8 cellular contexts compared by ENCODE assay signal in genomic region chr22:50530280-50530856, GRCh38. TPM values are rescaled to one million over a fixed set of nuclear protein-coding genes. Genes with fewer than 3 reads are reported as not detected.
DNase-seq lines count a peak whose midpoint lies in the region; ATAC-seq and TF ChIP-seq lines count a peak whose summit lies in the region.

No MANE protein-coding gene starts in this region.

- H3K9me3 ChIP-seq in endodermal cell (ENCODE audit: control insufficient read depth, low read length) (no peaks in the 10 kb centered on the region), transverse colon (no peaks in the 10 kb centered on the region)

- H3K9ac ChIP-seq in endodermal cell (ENCODE audit: extremely low read depth, low read length, poor library complexity, severe bottlenecking) = no peak overlapping the region

- in situ Hi-C loops in transverse colon (cut with MboI; ENCODE audit: low pct_ligation_motif_present in 1 of 4, low pct_unique_long_range_greater_than_20kb in 1 of 4, low sequenced_read_pairs in 3 of 4) = no loop called here

- TF ChIP-seq POLR2A in transverse colon (IDR thresholded peaks at IDR 0.05) = peak; percentile 75

- H3K27me3 ChIP-seq in endodermal cell (ENCODE audit: control insufficient read depth, insufficient read depth, low read length, poor library complexity, severe bottlenecking) (peaks cover 57% of the 10 kb centered on the region), transverse colon (peaks cover 13% of the 10 kb centered on the region)

- H3K4me1 Mint-ChIP-seq in T-helper 1 cell treated with Interleukin-12 subunit alpha and Interleukin-12 subunit beta and Interleukin-4 antibody, amounts not matched to agents 30 μg/mL and 1 μg/mL, for 36 hours (ENCODE audit: low read depth) = peaks cover 43% of the 10 kb centered on the region
- H3K4me1 Mint-ChIP-seq in endodermal cell = peaks cover 8% of the 10 kb centered on the region

- peak; percentile 16 for ATAC-seq in HG02852 (IDR thresholded peaks at IDR 0.05; ENCODE audit: unreplicated experiment)
- no peak for ATAC-seq in HG03378 (IDR thresholded peaks at IDR 0.05; ENCODE audit: unreplicated experiment)

- peak overlapping the region; percentile 99 for H3K27ac Mint-ChIP-seq in T-helper 1 cell treated with Interleukin-12 subunit alpha and Interleukin-12 subunit beta and Interleukin-4 antibody, amounts not matched to agents 30 μg/mL and 1 μg/mL, for 36 hours
- no peak overlapping the region for H3K27ac Mint-ChIP-seq in endodermal cell

- H3K4me1 ChIP-seq in endodermal cell (ENCODE audit: control insufficient read depth, insufficient read depth, low read length) = no peaks in the 10 kb centered on the region
- H3K4me1 ChIP-seq in transverse colon = peaks cover 12 to 66% (median 39%) of the 10 kb centered on the region in 4 donors

- no peaks in the 10 kb centered on the region for H3K36me3 ChIP-seq in endodermal cell (ENCODE audit: control insufficient read depth, insufficient read depth, low read length)
- H3K36me3 ChIP-seq in transverse colon = no peaks in the 10 kb centered on the region

- WGBS in endodermal cell (ENCODE audit: insufficient coverage in 1 of 2, insufficient read length in 1 of 2), 2 experiments = 5 to 7% methylated on average over 18 to 58 of the region's 58 CpGs
- 4% methylated on average over 15 of the region's 58 CpGs; no CpG with 5 or more reads in 1 of the 2 donors for WGBS in transverse colon (ENCODE audit: low coverage in 1 of 2), 2 donors

- DNase-seq in GM12865 (ENCODE audit: low read depth) (peak; percentile 92), endodermal cell (peak; percentile 68), mesenteric fat pad (ENCODE audit: low spot score) (peak; percentile 95), transverse colon (peak; percentile 88), NCI-H128 (lab: John Stamatoyannopoulos, UW; ENCODE audit: unreplicated experiment) (no peak)

- peak overlapping the region; percentile 95 for H3K4me3 Mint-ChIP-seq in T-helper 1 cell treated with Interleukin-12 subunit alpha and Interleukin-12 subunit beta and Interleukin-4 antibody, amounts not matched to agents 30 μg/mL and 1 μg/mL, for 36 hours
- peak overlapping the region; percentile 56 for H3K4me3 Mint-ChIP-seq in endodermal cell

- TF ChIP-seq CTCF in GM12865 (IDR thresholded peaks at IDR 0.05; ENCODE audit: insufficient read depth, low read depth, low read length, missing control alignments) (no peak), endodermal cell (conservative IDR thresholded peaks at IDR 0.05) (no peak), transverse colon (IDR thresholded peaks at IDR 0.05) (no peak)

- no peak for TF ChIP-seq EP300 in transverse colon (IDR thresholded peaks at IDR 0.05; ENCODE audit: low read depth)

- no peaks in the 10 kb centered on the region for H3K27me3 Mint-ChIP-seq in T-helper 1 cell treated with Interleukin-12 subunit alpha and Interleukin-12 subunit beta and Interleukin-4 antibody, amounts not matched to agents 30 μg/mL and 1 μg/mL, for 36 hours (ENCODE audit: low read depth)
- H3K27me3 Mint-ChIP-seq in endodermal cell (ENCODE audit: insufficient read depth) = peaks cover 65% of the 10 kb centered on the region

- intact Hi-C loops in transverse colon (cut with DNase I; ENCODE audit: low total_unique reads) = no loop called here

- H3K9me3 Mint-ChIP-seq in T-helper 1 cell treated with Interleukin-12 subunit alpha and Interleukin-12 subunit beta and Interleukin-4 antibody, amounts not matched to agents 30 μg/mL and 1 μg/mL, for 36 hours = no peaks in the 10 kb centered on the region
- no peaks in the 10 kb centered on the region for H3K9me3 Mint-ChIP-seq in endodermal cell

- no peak overlapping the region for H3K27ac ChIP-seq in endodermal cell (ENCODE audit: low read depth, low read length)
- H3K27ac ChIP-seq in transverse colon = peak overlapping the region; percentile 94 to 99 (median 96)

- H3K36me3 Mint-ChIP-seq in T-helper 1 cell treated with Interleukin-12 subunit alpha and Interleukin-12 subunit beta and Interleukin-4 antibody, amounts not matched to agents 30 μg/mL and 1 μg/mL, for 36 hours (ENCODE audit: low read depth) = peaks cover 15% of the 10 kb centered on the region
- no peaks in the 10 kb centered on the region for H3K36me3 Mint-ChIP-seq in endodermal cell (ENCODE audit: low read depth)

- H3K4me3 ChIP-seq in GM12865 (ENCODE audit: low read depth, low read length) (peak overlapping the region; percentile 100), endodermal cell (ENCODE audit: low read length) (no peak overlapping the region), transverse colon (peak overlapping the region; percentile 42 to 60 (median 53))

RNA-seq across cellular contexts. Expression of gene TYMP, which starts 0.6 kb away (rescaled TPM):
- total RNA-seq in endodermal cell = 1 to 10 TPM; 1.2 to 2.1 TPM
- 1.3 TPM for polyA plus RNA-seq in endodermal cell (2013, experiment 1 of 2)
- polyA plus RNA-seq in endodermal cell (2013, experiment 2 of 2) = 1.2 TPM
- total RNA-seq in mesenteric fat pad = 165 TPM
- 10 to 100 TPM; 27.5 to 60.7 (median 32.2) TPM for total RNA-seq in transverse colon

RNA-seq across cellular contexts. Expression of gene SCO2, which starts 5.0 kb away (rescaled TPM):
- total RNA-seq in endodermal cell (1 to 10 TPM in 1 of 2 donors, under 1 TPM in 1; 0.89 to 2.3 TPM), mesenteric fat pad (9.6 TPM), transverse colon (10 to 100 TPM in 1 of 4 donors, 1 to 10 TPM in 2, not detected in 1; 5.1 to 63.6 (median 5.9) TPM)
- polyA plus RNA-seq in endodermal cell (2013, experiment 1 of 2) = 2.3 TPM
- 0.91 TPM for polyA plus RNA-seq in endodermal cell (2013, experiment 2 of 2)

RNA-seq across cellular contexts. Expression of gene KLHDC7B, which starts 15.3 kb away (rescaled TPM):
- not detected for total RNA-seq in endodermal cell
- polyA plus RNA-seq in endodermal cell (2013, experiment 1 of 2) = not detected
- polyA plus RNA-seq in endodermal cell (2013, experiment 2 of 2) = not detected
- 0.10 TPM for total RNA-seq in mesenteric fat pad
- 1 to 10 TPM in 1 of 4 donors, under 1 TPM in 2, not detected in 1; 0.14 to 1.5 (median 0.32) TPM for total RNA-seq in transverse colon

RNA-seq across cellular contexts. Expression of gene NCAPH2, which starts 22.3 kb away (rescaled TPM):
- total RNA-seq in endodermal cell = 10 to 100 TPM; 63.3 to 73.1 TPM
- polyA plus RNA-seq in endodermal cell (2013, experiment 1 of 2) = 52.0 TPM
- polyA plus RNA-seq in endodermal cell (2013, experiment 2 of 2) = 49.5 TPM
- 25.0 TPM for total RNA-seq in mesenteric fat pad
- total RNA-seq in transverse colon = 10 to 100 TPM; 26.5 to 64.7 (median 41.6) TPM

RNA-seq across cellular contexts. Expression of gene LMF2, which starts 22.9 kb away (rescaled TPM):
- 10 to 100 TPM; 58.8 to 65.2 TPM for total RNA-seq in endodermal cell
- polyA plus RNA-seq in endodermal cell (2013, experiment 1 of 2) = 53.1 TPM
- 43.3 TPM for polyA plus RNA-seq in endodermal cell (2013, experiment 2 of 2)
- total RNA-seq in mesenteric fat pad = 57.1 TPM
- total RNA-seq in transverse colon = 100 to 1,000 TPM in 1 of 4 donors, 10 to 100 TPM in 3; 54.0 to 119 (median 79.9) TPM

Comparison
In these comparisons a context has a peak if more than half of its experiments do, and no peak if none do; other contexts are left out.
1. RNA of gene TYMP, which starts 0.6 kb away (total RNA-seq): 165 TPM in mesenteric fat pad (single experiment) and 27.5 to 60.7 TPM in transverse colon; 1.2 to 2.1 TPM in endodermal cell; every median in the first group is over 4 times any median in the second.